38 cellular contexts compared by ENCODE assay signal in the genomic region with DNA sequence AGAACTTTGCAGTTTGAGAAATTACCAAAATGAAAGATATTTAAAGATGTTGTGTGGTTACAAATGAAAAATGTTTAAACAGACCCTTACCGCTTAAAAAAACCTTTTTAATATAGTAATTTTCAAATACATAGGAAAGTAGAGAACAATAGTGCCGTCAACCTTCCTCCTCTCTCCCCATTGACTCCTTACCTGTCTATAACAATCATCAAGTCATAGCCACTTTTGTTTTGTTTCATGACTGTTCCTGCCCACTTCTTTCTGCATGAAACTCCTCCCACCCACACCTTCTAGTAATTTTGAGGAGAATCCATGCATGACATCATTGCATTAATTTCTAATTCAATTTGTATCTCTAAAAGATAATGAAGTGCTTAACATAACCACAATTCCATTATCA.
"Had no signal": no experiment of that assay in that cellular context is flagged by ENCODE, and none has a peak within 500 bp of the region (broad histone marks: within the 10 kb centered on the region; RNA-seq: fewer than 3 reads in every experiment).

No MANE protein-coding gene starts in this region.

- DNase-seq: activated effector memory CD4-positive, alpha-beta T cell treated with anti-CD3 and anti-CD28 coated beads, Interleukin-2, amount 50 U/mL, for 16 hours; activated effector memory CD4-positive, alpha-beta T cell treated with Interleukin-2 at 50 U/mL for 16 hours; activated gamma-delta T cell; activated gamma-delta T cell treated with Interleukin-2 at 50 U/mL for 16 hours; activated naive CD4-positive, alpha-beta T cell; activated naive CD4-positive, alpha-beta T cell treated with anti-CD3 and anti-CD28 coated beads for 36 hours; activated naive CD4-positive, alpha-beta T cell treated with anti-CD3 and anti-CD28 coated beads, Interleukin-2, amount 10 ng/mL, durations not matched to agents 7 days and 5 days; activated naive CD4-positive, alpha-beta T cell treated with anti-CD3 and anti-CD28 coated beads, Interleukin-2, amount 50 U/mL, for 16 hours; activated naive CD4-positive, alpha-beta T cell treated with Interleukin-2 at 50 U/mL for 16 hours; activated naive CD8-positive, alpha-beta T cell treated with anti-CD3 and anti-CD28 coated beads for 36 hours; activated naive CD8-positive, alpha-beta T cell treated with anti-CD3 and anti-CD28 coated beads, Interleukin-2, amount 10 ng/mL, durations not matched to agents 7 days and 5 days; activated naive CD8-positive, alpha-beta T cell treated with anti-CD3 and anti-CD28 coated beads, Interleukin-2, amount 50 U/mL, for 24 hours; activated T-cell treated with anti-CD3 and anti-CD28 coated beads, Interleukin-2, amount 50 U/mL, for 24 hours; activated T-cell treated with anti-CD3 and anti-CD28 coated beads, Interleukin-2, amount 50 U/mL, for 4 hours; activated T-cell treated with anti-CD3 and anti-CD28 coated beads, Interleukin-2, amount 50 U/mL, for 72 hours; adrenal gland; amniotic stem cell; amygdala; anterior cingulate cortex; aorta; body of pancreas; brain microvascular endothelial cell; caudate nucleus; central memory CD4-positive, alpha-beta T cell; cerebellar nuclear complex had no signal

- H3K27ac ChIP-seq: adrenal gland, ascending aorta, body of pancreas, brain microvascular endothelial cell, breast epithelium, cardiac muscle cell had no signal

- H3K27ac Mint-ChIP-seq: activated naive CD4-positive, alpha-beta T cell treated with anti-CD3 and anti-CD28 coated beads for 36 hours; activated naive CD4-positive, alpha-beta T cell treated with anti-CD3 and anti-CD28 coated beads, Interleukin-2, amount 10 ng/mL, durations not matched to agents 7 days and 5 days; activated naive CD4-positive, alpha-beta T cell treated with anti-CD3 and anti-CD28 coated beads, Interleukin-2, amount 50 U/mL, for 24 hours; activated naive CD4-positive, alpha-beta T cell treated with anti-CD3 and anti-CD28 coated beads, Interleukin-2, amount 50 U/mL, for 72 hours; activated naive CD8-positive, alpha-beta T cell; activated naive CD8-positive, alpha-beta T cell treated with anti-CD3 and anti-CD28 coated beads for 36 hours; activated naive CD8-positive, alpha-beta T cell treated with anti-CD3 and anti-CD28 coated beads, Interleukin-2, amount 10 ng/mL, durations not matched to agents 7 days and 5 days; activated naive CD8-positive, alpha-beta T cell treated with anti-CD3 and anti-CD28 coated beads, Interleukin-2, amount 50 U/mL, for 24 hours; activated T-cell treated with anti-CD3 and anti-CD28 coated beads, Interleukin-2, amount 50 U/mL, for 24 hours; activated T-cell treated with anti-CD3 and anti-CD28 coated beads, Interleukin-2, amount 50 U/mL, for 72 hours; activated T-helper 1 cell treated with anti-CD3 and anti-CD28 coated beads, Interleukin-12 subunit alpha, Interleukin-12 subunit beta, Interleukin-2, Interleukin-4 antibody, amounts not matched to agents 30 ng/mL and 10 ng/mL and 1 ng/mL, durations not matched to agents 14 hours and 24 hours and 36 hours; activated T-helper 2 cell treated with anti-CD3 and anti-CD28 coated beads, Interferon-gamma antibody, Interleukin-2, Interleukin-4, amounts not matched to agents 10 μg/mL and 5 μg/mL and 100 μg/mL, durations not matched to agents 14 hours and 24 hours and 36 hours; brain had no signal

- ATAC-seq: activated naive CD8-positive, alpha-beta T cell treated with anti-CD3 and anti-CD28 coated beads, Interleukin-2, amount 50 U/mL, for 24 hours; activated T-cell treated with anti-CD3 and anti-CD28 coated beads, Interleukin-2, amount 50 U/mL, for 4 hours; body of pancreas had no signal

- H3K36me3 Mint-ChIP-seq: activated naive CD4-positive, alpha-beta T cell treated with anti-CD3 and anti-CD28 coated beads, Interleukin-2, amount 10 ng/mL, durations not matched to agents 7 days and 5 days; activated naive CD8-positive, alpha-beta T cell treated with anti-CD3 and anti-CD28 coated beads for 36 hours; brain had no signal

- H3K27me3 Mint-ChIP-seq: activated naive CD4-positive, alpha-beta T cell treated with anti-CD3 and anti-CD28 coated beads, Interleukin-2, amount 50 U/mL, for 24 hours; activated naive CD8-positive, alpha-beta T cell; activated naive CD8-positive, alpha-beta T cell treated with anti-CD3 and anti-CD28 coated beads for 36 hours; activated naive CD8-positive, alpha-beta T cell treated with anti-CD3 and anti-CD28 coated beads, Interleukin-2, amount 10 ng/mL, durations not matched to agents 7 days and 5 days; central memory CD8-positive, alpha-beta T cell had no signal

- H3K4me1 ChIP-seq: adrenal gland, ascending aorta, body of pancreas, breast epithelium had no signal

- H3K27me3 ChIP-seq: adrenal gland, ascending aorta, body of pancreas, brain microvascular endothelial cell, breast epithelium, cardiac muscle cell had no signal

- H3K9me3 ChIP-seq: adrenal gland, body of pancreas had no signal

- H3K4me1 Mint-ChIP-seq: activated naive CD4-positive, alpha-beta T cell treated with anti-CD3 and anti-CD28 coated beads, Interleukin-2, amount 10 ng/mL, durations not matched to agents 7 days and 5 days; central memory CD8-positive, alpha-beta T cell had no signal

- FAIRE-seq: astrocyte, bronchial epithelial cell, colon had no signal

- H3K36me3 ChIP-seq: adrenal gland, ascending aorta, brain microvascular endothelial cell, breast epithelium, cardiac muscle cell had no signal

- H3K4me3 Mint-ChIP-seq: activated naive CD4-positive, alpha-beta T cell treated with anti-CD3 and anti-CD28 coated beads for 36 hours; activated naive CD4-positive, alpha-beta T cell treated with anti-CD3 and anti-CD28 coated beads, Interleukin-2, amount 10 ng/mL, durations not matched to agents 7 days and 5 days; activated naive CD4-positive, alpha-beta T cell treated with anti-CD3 and anti-CD28 coated beads, Interleukin-2, amount 50 U/mL, for 24 hours; activated naive CD8-positive, alpha-beta T cell; activated naive CD8-positive, alpha-beta T cell treated with anti-CD3 and anti-CD28 coated beads for 36 hours; activated naive CD8-positive, alpha-beta T cell treated with anti-CD3 and anti-CD28 coated beads, Interleukin-2, amount 10 ng/mL, durations not matched to agents 7 days and 5 days; activated naive CD8-positive, alpha-beta T cell treated with anti-CD3 and anti-CD28 coated beads, Interleukin-2, amount 50 U/mL, for 24 hours; activated T-cell treated with anti-CD3 and anti-CD28 coated beads, Interleukin-2, amount 50 U/mL, for 24 hours; activated T-cell treated with anti-CD3 and anti-CD28 coated beads, Interleukin-2, amount 50 U/mL, for 4 hours; activated T-cell treated with anti-CD3 and anti-CD28 coated beads, Interleukin-2, amount 50 U/mL, for 72 hours; activated T-helper 1 cell treated with anti-CD3 and anti-CD28 coated beads, Interleukin-12 subunit alpha, Interleukin-12 subunit beta, Interleukin-2, Interleukin-4 antibody, amounts not matched to agents 30 ng/mL and 10 ng/mL and 1 ng/mL, durations not matched to agents 14 hours and 24 hours and 36 hours; brain; central memory CD8-positive, alpha-beta T cell had no signal

- H3K4me3 ChIP-seq: adrenal gland, ascending aorta, body of pancreas, breast epithelium, cardiac muscle cell had no signal
